Comparison of ENCODE assay signal across 2 cellular contexts in the genomic region with DNA sequence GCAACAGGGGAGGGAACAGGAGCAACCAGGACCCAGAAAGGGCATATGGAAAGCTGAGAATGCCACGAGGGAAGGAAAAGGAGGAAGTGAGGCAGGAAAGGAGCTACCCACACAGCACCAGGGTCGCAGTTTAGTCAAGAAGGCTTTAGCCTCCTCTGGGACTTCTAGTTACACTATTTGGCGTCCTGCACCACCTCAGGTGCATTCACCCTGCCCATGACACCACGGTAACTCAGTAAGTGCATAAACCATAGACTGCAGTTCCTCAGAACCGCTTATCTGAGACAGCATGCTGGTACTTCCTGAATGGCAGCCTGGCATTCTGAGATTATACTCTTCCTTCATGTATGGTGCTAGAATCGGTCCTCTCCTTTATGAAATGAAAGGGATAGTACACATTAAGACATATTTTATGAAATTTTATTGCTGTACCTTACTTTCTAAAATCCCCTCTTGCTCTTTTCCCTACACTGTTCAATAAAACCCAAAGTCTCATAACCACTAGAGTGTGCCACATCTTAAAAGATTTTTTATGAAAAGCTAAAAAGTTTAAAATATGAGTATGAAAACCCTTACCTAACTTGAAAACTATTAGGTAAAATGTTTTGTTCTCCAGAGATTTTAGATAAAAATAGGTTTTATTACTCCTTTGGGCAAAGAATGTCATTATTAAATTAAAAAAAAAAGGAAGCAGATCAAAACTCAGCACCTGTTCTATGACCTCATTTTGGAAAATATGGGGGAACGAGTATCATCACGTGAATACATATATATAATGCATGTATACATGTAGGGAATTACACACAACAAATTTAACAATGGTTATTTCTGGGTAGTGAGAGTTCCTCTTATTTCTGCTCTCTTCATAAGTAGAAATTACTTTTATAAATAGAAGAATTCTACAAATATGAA.
TF ChIP-seq lines count a peak whose summit lies in the region.

No MANE protein-coding gene starts in this region.

TF ChIP-seq in SK-N-SH, 30 proteins besides CTCF, POLR2A, EP300 and RAD21 (continued from another document):
- no peak for TF ChIP-seq FOXM1 (IDR thresholded peaks at IDR 0.05; ENCODE audit: low read depth)
- no peak for TF ChIP-seq SIN3A (IDR thresholded peaks at IDR 0.05; ENCODE audit: borderline replicate concordance, low read depth, low read length)
- TF ChIP-seq, protein P1, sequence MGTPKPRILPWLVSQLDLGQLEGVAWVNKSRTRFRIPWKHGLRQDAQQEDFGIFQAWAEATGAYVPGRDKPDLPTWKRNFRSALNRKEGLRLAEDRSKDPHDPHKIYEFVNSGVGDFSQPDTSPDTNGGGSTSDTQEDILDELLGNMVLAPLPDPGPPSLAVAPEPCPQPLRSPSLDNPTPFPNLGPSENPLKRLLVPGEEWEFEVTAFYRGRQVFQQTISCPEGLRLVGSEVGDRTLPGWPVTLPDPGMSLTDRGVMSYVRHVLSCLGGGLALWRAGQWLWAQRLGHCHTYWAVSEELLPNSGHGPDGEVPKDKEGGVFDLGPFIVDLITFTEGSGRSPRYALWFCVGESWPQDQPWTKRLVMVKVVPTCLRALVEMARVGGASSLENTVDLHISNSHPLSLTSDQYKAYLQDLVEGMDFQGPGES (IDR thresholded peaks at IDR 0.05; ENCODE audit: low read depth, low read length), result no peak
- TF ChIP-seq YY1 (IDR thresholded peaks at IDR 0.05; ENCODE audit: low read depth), result no peak
- no peak for TF ChIP-seq TEAD4 (IDR thresholded peaks at IDR 0.05; ENCODE audit: borderline replicate concordance, insufficient read depth)
- no peak for TF ChIP-seq EZH2phosphoT487 (IDR thresholded peaks at IDR 0.05; ENCODE audit: borderline replicate concordance, low read depth)
TF ChIP-seq in SK-N-SH: peak in this region for 0.

TF ChIP-seq in SK-N-SH treated with all-trans-retinoic acid at 6 μM for 48 hours, 23 proteins besides CTCF, POLR2A, EP300 and RAD21 (continued from another document):
- TF ChIP-seq, protein P2, sequence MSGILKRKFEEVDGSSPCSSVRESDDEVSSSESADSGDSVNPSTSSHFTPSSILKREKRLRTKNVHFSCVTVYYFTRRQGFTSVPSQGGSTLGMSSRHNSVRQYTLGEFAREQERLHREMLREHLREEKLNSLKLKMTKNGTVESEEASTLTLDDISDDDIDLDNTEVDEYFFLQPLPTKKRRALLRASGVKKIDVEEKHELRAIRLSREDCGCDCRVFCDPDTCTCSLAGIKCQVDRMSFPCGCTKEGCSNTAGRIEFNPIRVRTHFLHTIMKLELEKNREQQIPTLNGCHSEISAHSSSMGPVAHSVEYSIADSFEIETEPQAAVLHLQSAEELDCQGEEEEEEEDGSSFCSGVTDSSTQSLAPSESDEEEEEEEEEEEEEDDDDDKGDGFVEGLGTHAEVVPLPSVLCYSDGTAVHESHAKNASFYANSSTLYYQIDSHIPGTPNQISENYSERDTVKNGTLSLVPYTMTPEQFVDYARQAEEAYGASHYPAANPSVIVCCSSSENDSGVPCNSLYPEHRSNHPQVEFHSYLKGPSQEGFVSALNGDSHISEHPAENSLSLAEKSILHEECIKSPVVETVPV (CRISPR knock-in tag; IDR thresholded peaks at IDR 0.05), result no peak
- no peak for TF ChIP-seq ESRRG (CRISPR knock-in tag; IDR thresholded peaks at IDR 0.05)
- no peak for TF ChIP-seq TCF4 (CRISPR knock-in tag; IDR thresholded peaks at IDR 0.05; ENCODE audit: borderline replicate concordance)
- no peak for TF ChIP-seq ZNF565 (CRISPR knock-in tag; conservative IDR thresholded peaks at IDR 0.05; ENCODE audit: low read depth)
- TF ChIP-seq ZNF70 (CRISPR knock-in tag; IDR thresholded peaks at IDR 0.05), result no peak
- TF ChIP-seq ARNTL (CRISPR knock-in tag; IDR thresholded peaks at IDR 0.05; ENCODE audit: borderline replicate concordance, low read depth), result no peak
- TF ChIP-seq OSR1 (CRISPR knock-in tag; IDR thresholded peaks at IDR 0.05), result no peak
